Comparison of ENCODE assay signal across 15 cellular contexts in genomic region chr16:19137201-19137601, GRCh38. TPM values are rescaled to one million over a fixed set of nuclear protein-coding genes. Genes with fewer than 3 reads are reported as not detected.
DNase-seq lines count a peak whose midpoint lies in the region; ATAC-seq and TF ChIP-seq lines count a peak whose summit lies in the region.
"Had no signal": no experiment of that assay in that cellular context is flagged by ENCODE, and none has a peak within 500 bp of the region (broad histone marks: within the 10 kb centered on the region; RNA-seq: fewer than 3 reads in every experiment).

No MANE protein-coding gene starts in this region.

- WGBS in sigmoid colon, 2 donors = 8 to 22% methylated on average over 5 of the region's 5 CpGs

- intact Hi-C loops in sigmoid colon (cut with DNase I) = no loop called here

- H3K9me3 ChIP-seq in sigmoid colon = no peaks in the 10 kb centered on the region
- H3K9me3 ChIP-seq: thoracic aorta had no signal

- peak overlapping the region in 3 of 4 donors; percentile 50 to 71 (median 63) for H3K27ac ChIP-seq in sigmoid colon
- H3K27ac ChIP-seq: 22Rv1, thoracic aorta had no signal

- H3K4me3 ChIP-seq in epithelial cell of esophagus (ENCODE audit: low read length) (no peak overlapping the region), sigmoid colon (no peak overlapping the region)
- H3K4me3 ChIP-seq: thoracic aorta had no signal

- H3K36me3 Mint-ChIP-seq in T-cell = no peaks in the 10 kb centered on the region

- peaks cover 9 to 19% of the 10 kb centered on the region in 2 donors for H3K27me3 Mint-ChIP-seq in T-cell

- POLR2A ChIA-PET in T-cell (lab: Charles Lee) = no interaction called here

- CTCF ChIA-PET in T-cell (lab: Charles Lee) = interaction anchor here in 1 of 2 donors (0.9 kb wide), 1 partner anchor 366 kb away, joined by 3 read pairs; no protein-coding TSS in a partner anchor

- ATAC-seq in T-cell (replicated peaks in 1 of 4) (no peak), GM18520 (IDR thresholded peaks at IDR 0.05; ENCODE audit: unreplicated experiment) (no peak)
- ATAC-seq: HepG2 had no signal

- TF ChIP-seq CTCF in epithelial cell of esophagus (IDR thresholded peaks at IDR 0.05; ENCODE audit: insufficient read depth, low read depth, low read length, missing control alignments) (no peak), sigmoid colon (IDR thresholded peaks at IDR 0.05) (no peak)

- H3K9me3 Mint-ChIP-seq in T-cell = no peaks in the 10 kb centered on the region

- no peak overlapping the region for H3K27ac Mint-ChIP-seq in T-cell

- H3K4me1 Mint-ChIP-seq in T-cell = no peaks in the 10 kb centered on the region

- peaks cover 0 to 47% (median 36%) of the 10 kb centered on the region in 4 donors for H3K4me1 ChIP-seq in sigmoid colon

- TF ChIP-seq EP300 in sigmoid colon (IDR thresholded peaks at IDR 0.05) = no peak

- H3K36me3 ChIP-seq in sigmoid colon = no peaks in the 10 kb centered on the region
- H3K36me3 ChIP-seq: thoracic aorta had no signal

- DNase-seq in DMS 273 (lab: John Stamatoyannopoulos, UW; ENCODE audit: unreplicated experiment) (peak; percentile 23), DMS 273 treated with DMSO at 0.1 percent for 48 hours (lab: John Stamatoyannopoulos, UW) (no peak), NCI-H2227 treated with DMSO at 0.1 percent for 48 hours (lab: John Stamatoyannopoulos, UW) (peak; percentile 42), epithelial cell of esophagus (ENCODE audit: low read depth) (peak; percentile 44), sigmoid colon (no peak), T-cell (no peak), A172 (ENCODE audit: low spot score) (no peak)
- DNase-seq: activated CD4-positive, CD25-positive, alpha-beta regulatory T cell; activated T-cell treated with anti-CD3 and anti-CD28 coated beads, Interleukin-2, amount 50 U/mL, for 48 hours; H7; NCI-H187 treated with DMSO at 0.1 percent for 48 hours had no signal

- H3K4me3 Mint-ChIP-seq in T-cell = no peak overlapping the region

- no peak for TF ChIP-seq POLR2A in sigmoid colon (IDR thresholded peaks at IDR 0.05)

- no peaks in the 10 kb centered on the region for H3K27me3 ChIP-seq in sigmoid colon

RNA-seq across cellular contexts. Expression of gene ITPRIPL2, which starts 23.4 kb away (rescaled TPM):
- total RNA-seq in sigmoid colon = 10 to 100 TPM; 28.1 to 61.6 (median 44.2) TPM
- 1 to 10 TPM; 5.5 to 9.9 (median 8.4) TPM for polyA plus RNA-seq in sigmoid colon
- total RNA-seq in T-cell = 1 to 10 TPM in 4 of 5 donors, under 1 TPM in 1; 0.53 to 2.7 (median 1.7) TPM
- 24.1 and 30.8 TPM in 2 replicates for total RNA-seq in A172 (2014; rRNA removed; shearing (Covaris generic))

RNA-seq across cellular contexts. Expression of gene SYT17, which starts 30.8 kb away (rescaled TPM):
- total RNA-seq in sigmoid colon = 1 to 10 TPM in 3 of 4 donors, under 1 TPM in 1; 0.68 to 2.5 (median 1.8) TPM
- 1 to 10 TPM; 2.2 to 7.6 (median 4.2) TPM for polyA plus RNA-seq in sigmoid colon
- total RNA-seq in T-cell = 1 to 10 TPM in 1 of 5 donors, under 1 TPM in 2, not detected in 2; 0.23 to 1.4 (median 0.38) TPM
- total RNA-seq in A172 (2014; rRNA removed; shearing (Covaris generic)) = 0.55 and 1.3 TPM in 2 replicates
- total RNA-seq: HepG2 had no signal

Comparison
In these comparisons a context has a peak if more than half of its experiments do, and no peak if none do; other contexts are left out.
1. DNase-seq: peak in DMS 273 (single experiment), NCI-H2227 treated with DMSO at 0.1 percent for 48 hours (single experiment) and epithelial cell of esophagus (single experiment); none in DMS 273 treated with DMSO at 0.1 percent for 48 hours (single experiment), sigmoid colon (single experiment), T-cell (0 of 34) and A172 (single experiment).